Comparison of ENCODE assay signal across 18 cellular contexts in genomic region chr3:21825684-21826083, GRCh38.
DNase-seq lines count a peak whose midpoint lies in the region; ATAC-seq and TF ChIP-seq lines count a peak whose summit lies in the region.
"Had no signal": no experiment of that assay in that cellular context is flagged by ENCODE, and none has a peak within 500 bp of the region (broad histone marks: within the 10 kb centered on the region; RNA-seq: fewer than 3 reads in every experiment).

No MANE protein-coding gene starts in this region.

- DNase-seq in ELF-1 (ENCODE audit: low read depth, low spot score) (peak; percentile 23), WTC11 (ENCODE audit: low spot score) (no peak), iPS-NIHi11 (ENCODE audit: low spot score) (peak; percentile 10), neuronal stem cell (ENCODE audit: low spot score) (no peak), NCI-H2227 (lab: John Stamatoyannopoulos, UW; ENCODE audit: unreplicated experiment) (no peak), left ventricle myocardium superior (no peak)
- DNase-seq in natural killer cell treated with Interleukin-12 subunit alpha and Interleukin-12 subunit beta and Interleukin-15 and Interleukin-18, amount 100 ng/mL, for 72 hours (ENCODE audit: low spot score): no peak
- DNase-seq: CD4-positive, CD25-positive, alpha-beta regulatory T cell; DMS79; NCI-H1105; NCI-H146; NCI-H2029; NCI-H2171; NCI-H524 treated with DMSO at 0.1 percent for 48 hours; NCI-H82 had no signal

- H3K27me3 ChIP-seq in neuronal stem cell (ENCODE audit: control insufficient read depth in 3 of 3, insufficient read depth in 3 of 3, low read depth in 1 of 3, low read length in 3 of 3): no peaks in the 10 kb centered on the region

- no peak for TF ChIP-seq CTCF in WTC11 (IDR thresholded peaks at IDR 0.05)

- H3K9me3 Mint-ChIP-seq in WTC11: no peaks in the 10 kb centered on the region
- H3K9me3 Mint-ChIP-seq in natural killer cell treated with Interleukin-12 subunit alpha and Interleukin-12 subunit beta and Interleukin-15 and Interleukin-18, amount 100 ng/mL, for 72 hours: peaks cover 11% of the 10 kb centered on the region

- H2BK120ac ChIP-seq in neuronal stem cell (ENCODE audit: low read depth, low read length): no peak overlapping the region

- no peaks in the 10 kb centered on the region for H3K9me3 ChIP-seq in neuronal stem cell (replicated peaks in 1 of 2; ENCODE audit: control insufficient read depth in 2 of 2, insufficient read depth in 1 of 2, low read depth in 1 of 2, low read length in 2 of 2)

- POLR2A ChIA-PET in WTC11 (lab: Charles Lee): no interaction called here

- H3K18ac ChIP-seq in neuronal stem cell (ENCODE audit: low read length): no peak overlapping the region

- H4K91ac ChIP-seq in neuronal stem cell (ENCODE audit: low read depth, low read length, poor library complexity): no peak overlapping the region

- no peak overlapping the region for H3K27ac ChIP-seq in neuronal stem cell (replicated peaks; ENCODE audit: low read length)

- peaks cover 4% of the 10 kb centered on the region for H3K4me1 Mint-ChIP-seq in WTC11
- no peaks in the 10 kb centered on the region for H3K4me1 Mint-ChIP-seq in natural killer cell treated with Interleukin-12 subunit alpha and Interleukin-12 subunit beta and Interleukin-15 and Interleukin-18, amount 100 ng/mL, for 72 hours (ENCODE audit: low read depth in 2 of 2)
- H3K4me1 Mint-ChIP-seq: CD4-positive, CD25-positive, alpha-beta regulatory T cell; IgD-negative memory B cell had no signal

- no peak overlapping the region for H3K4me2 ChIP-seq in neuronal stem cell (ENCODE audit: insufficient read depth, low read length, poor library complexity, severe bottlenecking)

- H3K36me3 Mint-ChIP-seq in WTC11: no peaks in the 10 kb centered on the region
- H3K36me3 Mint-ChIP-seq in natural killer cell treated with Interleukin-12 subunit alpha and Interleukin-12 subunit beta and Interleukin-15 and Interleukin-18, amount 100 ng/mL, for 72 hours: peaks cover 5% of the 10 kb centered on the region
- H3K36me3 Mint-ChIP-seq: CD4-positive, CD25-positive, alpha-beta regulatory T cell; IgD-negative memory B cell had no signal

- H3K14ac ChIP-seq in neuronal stem cell (ENCODE audit: low read length): no peak overlapping the region

- no peak overlapping the region for H3K4me3 ChIP-seq in neuronal stem cell (ENCODE audit: low read length in 2 of 2)

- CTCF ChIA-PET in WTC11 (lab: Charles Lee): interaction anchor here (1.1 kb wide), 1 partner anchor 35 kb away, joined by 3 read pairs; no protein-coding TSS in a partner anchor

- no peaks in the 10 kb centered on the region for H3K36me3 ChIP-seq in neuronal stem cell (replicated peaks in 1 of 2; ENCODE audit: control insufficient read depth in 2 of 2, insufficient read depth in 2 of 2, low read length in 2 of 2)

- no peak overlapping the region for H3K27ac Mint-ChIP-seq in WTC11
- no peak overlapping the region for H3K27ac Mint-ChIP-seq in natural killer cell treated with Interleukin-12 subunit alpha and Interleukin-12 subunit beta and Interleukin-15 and Interleukin-18, amount 100 ng/mL, for 72 hours
- H3K27ac Mint-ChIP-seq: CD4-positive, CD25-positive, alpha-beta regulatory T cell; IgD-negative memory B cell had no signal

- no peak overlapping the region for H2BK12ac ChIP-seq in neuronal stem cell (ENCODE audit: low read length)

- no peak overlapping the region for H3K4me3 Mint-ChIP-seq in WTC11
- H3K4me3 Mint-ChIP-seq in natural killer cell treated with Interleukin-12 subunit alpha and Interleukin-12 subunit beta and Interleukin-15 and Interleukin-18, amount 100 ng/mL, for 72 hours: no peak overlapping the region
- H3K4me3 Mint-ChIP-seq: CD4-positive, CD25-positive, alpha-beta regulatory T cell; IgD-negative memory B cell had no signal

- no peak overlapping the region for H3K9ac ChIP-seq in neuronal stem cell (ENCODE audit: low read depth, low read length, poor library complexity)

- no peak overlapping the region for H4K8ac ChIP-seq in neuronal stem cell (ENCODE audit: low read depth, low read length)

- no peak overlapping the region for H2BK5ac ChIP-seq in neuronal stem cell (ENCODE audit: low read length)

- intact Hi-C loops in left ventricle myocardium superior (cut with micrococcal nuclease): no loop called here

- H2AK5ac ChIP-seq in neuronal stem cell (ENCODE audit: low read depth, low read length): no peak overlapping the region

- WGBS in neuronal stem cell (ENCODE audit: extremely low coverage in 2 of 2, insufficient read length in 2 of 2, insufficient replicate concordance in 1 of 2), 2 donors: no CpG with 5 or more reads among the region's 12 CpGs

- H3K4ac ChIP-seq in neuronal stem cell (ENCODE audit: low read length): no peak overlapping the region

- ATAC-seq in WTC11: peak; percentile 86
- no peak for ATAC-seq in natural killer cell treated with Interleukin-12 subunit alpha and Interleukin-12 subunit beta and Interleukin-15 and Interleukin-18, amount 100 ng/mL, for 72 hours
- ATAC-seq in left ventricle myocardium superior: no peak
- ATAC-seq: HCT116, Right ventricle myocardium inferior had no signal

- H3K27me3 Mint-ChIP-seq in WTC11 (ENCODE audit: low read depth): no peaks in the 10 kb centered on the region
- H3K27me3 Mint-ChIP-seq in natural killer cell treated with Interleukin-12 subunit alpha and Interleukin-12 subunit beta and Interleukin-15 and Interleukin-18, amount 100 ng/mL, for 72 hours: no peaks in the 10 kb centered on the region
- H3K27me3 Mint-ChIP-seq: CD4-positive, CD25-positive, alpha-beta regulatory T cell; IgD-negative memory B cell had no signal

- no peaks in the 10 kb centered on the region for H3K4me1 ChIP-seq in neuronal stem cell (ENCODE audit: control insufficient read depth in 2 of 2, insufficient read depth in 1 of 2, low read depth in 1 of 2, low read length in 2 of 2)

- no peak overlapping the region for H2BK15ac ChIP-seq in neuronal stem cell (ENCODE audit: low read length)

- peak overlapping the region; percentile 1 for H2AFZ ChIP-seq in neuronal stem cell (ENCODE audit: low read length)

- H3K79me1 ChIP-seq in neuronal stem cell (ENCODE audit: low read depth, low read length): no peaks in the 10 kb centered on the region

- no peak overlapping the region for H3K23ac ChIP-seq in neuronal stem cell (ENCODE audit: low read depth, low read length, poor library complexity)

TF ChIP-seq in WTC11, 78 proteins besides CTCF, POLR2A, EP300 and RAD21 (continues in another document):
- TF ChIP-seq GTF2I (CRISPR knock-in tag; conservative IDR thresholded peaks at IDR 0.05): no peak
- TF ChIP-seq OVOL2 (CRISPR knock-in tag; IDR thresholded peaks at IDR 0.05; ENCODE audit: borderline replicate concordance): no peak
- TF ChIP-seq FOXP1 (CRISPR knock-in tag; IDR thresholded peaks at IDR 0.05; ENCODE audit: borderline replicate concordance): no peak
- TF ChIP-seq ZNF281 (CRISPR knock-in tag; IDR thresholded peaks at IDR 0.05): no peak
- TF ChIP-seq ETV6 (CRISPR knock-in tag; IDR thresholded peaks at IDR 0.05): no peak
- TF ChIP-seq NR2C2 (CRISPR knock-in tag; IDR thresholded peaks at IDR 0.05): no peak
- TF ChIP-seq MLX (CRISPR knock-in tag; IDR thresholded peaks at IDR 0.05): no peak
- TF ChIP-seq FOXP4 (CRISPR knock-in tag; IDR thresholded peaks at IDR 0.05): no peak
- TF ChIP-seq NR1H2 (CRISPR knock-in tag; IDR thresholded peaks at IDR 0.05): no peak

Comparison
In these comparisons a context has a peak if more than half of its experiments do, and no peak if none do; other contexts are left out.
1. DNase-seq: peak in ELF-1 (single experiment) and iPS-NIHi11 (single experiment); none in WTC11 (single experiment), neuronal stem cell (single experiment), natural killer cell treated with Interleukin-12 subunit alpha and Interleukin-12 subunit beta and Interleukin-15 and Interleukin-18, amount 100 ng/mL, for 72 hours (single experiment), NCI-H2227 (single experiment) and left ventricle myocardium superior (single experiment).